In the genomic region with DNA sequence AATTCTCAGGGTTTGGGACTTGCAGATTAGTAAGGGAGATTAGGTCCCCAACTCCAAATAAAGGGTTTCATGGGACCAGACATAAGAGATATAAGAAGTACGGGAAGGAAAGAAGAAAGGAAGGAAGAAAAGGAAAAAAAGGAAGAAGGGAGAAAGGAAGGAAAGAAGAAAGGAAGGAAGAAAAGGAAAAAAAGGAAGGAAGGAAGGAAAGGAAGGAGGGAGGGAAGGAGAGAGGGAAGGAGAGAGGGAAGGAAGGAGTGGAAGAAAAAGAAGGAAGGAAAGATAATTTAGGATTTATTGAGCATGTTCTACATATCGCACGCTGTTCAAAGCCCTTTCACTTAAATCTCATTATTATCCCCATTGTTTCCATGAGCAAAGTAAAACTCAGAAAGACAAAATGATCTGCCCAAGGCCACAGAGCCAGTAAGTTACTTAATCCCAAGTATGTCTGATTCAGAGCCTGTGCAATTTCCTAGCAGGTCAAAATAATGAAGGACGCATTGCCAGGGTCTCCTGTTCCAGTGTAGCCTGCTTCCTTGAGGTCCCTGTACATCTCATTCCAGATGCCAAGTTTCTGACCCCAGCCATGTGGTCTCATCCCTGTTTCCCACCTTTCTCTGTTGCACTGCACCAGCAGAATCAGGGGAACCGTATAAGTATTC, we compare ENCODE assay signal across 13 cellular contexts. TPM values are rescaled to one million over a fixed set of nuclear protein-coding genes. Genes with fewer than 3 reads are reported as not detected.
A peak's percentile ranks its signal among the peaks of the same experiment; 100 is the strongest.
DNase-seq lines count a peak whose midpoint lies in the region; ATAC-seq and TF ChIP-seq lines count a peak whose summit lies in the region.
"Had no signal": no experiment of that assay in that cellular context is flagged by ENCODE, and none has a peak within 500 bp of the region (broad histone marks: within the 10 kb centered on the region; RNA-seq: fewer than 3 reads in every experiment).

No MANE protein-coding gene starts in this region.

- no peak overlapping the region for H3K23ac ChIP-seq in trophoblast cell (ENCODE audit: low read length)

- peaks cover 38% of the 10 kb centered on the region for H3K79me1 ChIP-seq in trophoblast cell (ENCODE audit: low read length)

- H3K9me3 ChIP-seq in BLaER1 treated with 17β-estradiol and CSF1 and Interleukin-3, amounts not matched to agents 10 nM and 100 nM (replicated peaks in 1 of 11) = no peaks in the 10 kb centered on the region
- H3K9me3 ChIP-seq in OCI-LY3 (ENCODE audit: insufficient read depth, low read length) (no peaks in the 10 kb centered on the region), trophoblast cell (ENCODE audit: insufficient read depth, low read depth, low read length) (no peaks in the 10 kb centered on the region)
- H3K9me3 ChIP-seq in effector memory CD4-positive, alpha-beta T cell (ENCODE audit: control insufficient read depth, low read length) = no peaks in the 10 kb centered on the region

- no peak overlapping the region for H3K4ac ChIP-seq in trophoblast cell (ENCODE audit: low read depth, low read length)

- no peak for DNase-seq in effector memory CD4-positive, alpha-beta T cell
- DNase-seq in trophoblast cell (no peak), NCI-H187 (lab: John Stamatoyannopoulos, UW) (no peak), midbrain (lab: John Stamatoyannopoulos, UW) (no peak), HuH-7 (ENCODE audit: low spot score) (no peak)
- DNase-seq: COR-L47; head of caudate nucleus; NCI-H2171 treated with DMSO at 0.1 percent for 48 hours; SIG-M5; stimulated activated naive CD4-positive, alpha-beta T cell treated with Interleukin-2 at 50 U/mL for 16 hours had no signal

- H3K4me2 ChIP-seq in BLaER1 treated with 17β-estradiol and CSF1 and Interleukin-3, amounts not matched to agents 10 nM and 100 nM = peak overlapping the region; percentile 48 to 99 (median 93)
- H3K4me2 ChIP-seq in OCI-LY3 (ENCODE audit: low read length) = peak overlapping the region; percentile 42; the same call in 1 of the 2 replicates
- no peak overlapping the region for H3K4me2 ChIP-seq in trophoblast cell (ENCODE audit: low read length)

- peaks cover 0 to 7% (median 5%) of the 10 kb centered on the region in 11 experiments; a peak in 9 of 22 replicates for H4K20me1 ChIP-seq in BLaER1 treated with 17β-estradiol and CSF1 and Interleukin-3, amounts not matched to agents 10 nM and 100 nM
- H4K20me1 ChIP-seq in OCI-LY3 (ENCODE audit: insufficient read depth, low read length) = no peaks in the 10 kb centered on the region

- no peak overlapping the region for H3K4me3 ChIP-seq in BLaER1 treated with 17β-estradiol and CSF1 and Interleukin-3, amounts not matched to agents 10 nM and 100 nM
- H3K4me3 ChIP-seq in OCI-LY3 (ENCODE audit: low read length) = no peak overlapping the region
- H3K4me3 ChIP-seq in effector memory CD4-positive, alpha-beta T cell (ENCODE audit: insufficient read depth, low read depth, low read length, poor library complexity, severe bottlenecking) = no peak overlapping the region
- H3K4me3 ChIP-seq in trophoblast cell (ENCODE audit: low read depth, low read length) = no peak overlapping the region

- no peak overlapping the region for H2BK120ac ChIP-seq in trophoblast cell (ENCODE audit: insufficient read depth, low read length, poor library complexity)

- H4K12ac ChIP-seq in trophoblast cell (ENCODE audit: low read depth, low read length) = no peak overlapping the region

- peak overlapping the region; percentile 26 for H4K91ac ChIP-seq in trophoblast cell (ENCODE audit: low read depth, low read length)

- no peak for TF ChIP-seq CTCF in OCI-LY3 (IDR thresholded peaks at IDR 0.05; ENCODE audit: low read depth, low read length)

- no peak overlapping the region for H2BK5ac ChIP-seq in trophoblast cell (ENCODE audit: low read depth, low read length, poor library complexity)

- H3K4me1 ChIP-seq in BLaER1 treated with 17β-estradiol and CSF1 and Interleukin-3, amounts not matched to agents 10 nM and 100 nM = peaks cover 54 to 81% (median 68%) of the 10 kb centered on the region in 10 experiments
- H3K4me1 ChIP-seq in OCI-LY3 (ENCODE audit: low read length) (peaks cover 60% of the 10 kb centered on the region), trophoblast cell (ENCODE audit: control insufficient read depth in 1 of 2, insufficient read depth in 2 of 2, low read length in 2 of 2) (peaks cover 28 to 33% of the 10 kb centered on the region in 2 experiments)
- peaks cover 63% of the 10 kb centered on the region for H3K4me1 ChIP-seq in effector memory CD4-positive, alpha-beta T cell (ENCODE audit: control insufficient read depth, insufficient read depth, low read length, poor library complexity, severe bottlenecking)

- H2AFZ ChIP-seq in OCI-LY3 (ENCODE audit: low read depth, low read length) (no peak overlapping the region), trophoblast cell (ENCODE audit: insufficient read depth, low read length, poor library complexity) (no peak overlapping the region)

- H3K79me2 ChIP-seq in OCI-LY3 (ENCODE audit: low read length) = peaks cover 21% of the 10 kb centered on the region
- H3K79me2 ChIP-seq in trophoblast cell (ENCODE audit: control insufficient read depth, insufficient read depth, low read length, poor library complexity) = peaks cover 20% of the 10 kb centered on the region

- H2BK12ac ChIP-seq in trophoblast cell (ENCODE audit: low read length) = no peak overlapping the region

- no peak overlapping the region for H2AK5ac ChIP-seq in trophoblast cell (ENCODE audit: low read length)

- H3K18ac ChIP-seq in trophoblast cell (ENCODE audit: low read length) = no peak overlapping the region

- no peak overlapping the region for H3K14ac ChIP-seq in trophoblast cell (ENCODE audit: low read length)

- peak overlapping the region in 1 of 11 experiments; percentile 30; a peak in 1 of 22 replicates for H3K27ac ChIP-seq in BLaER1 treated with 17β-estradiol and CSF1 and Interleukin-3, amounts not matched to agents 10 nM and 100 nM
- H3K27ac ChIP-seq in OCI-LY3 (ENCODE audit: low read length) (no peak overlapping the region), trophoblast cell (ENCODE audit: low read depth, low read length) (no peak overlapping the region)
- peak overlapping the region; percentile 70 for H3K27ac ChIP-seq in effector memory CD4-positive, alpha-beta T cell (ENCODE audit: insufficient read depth, low read length, poor library complexity, severe bottlenecking)

- WGBS in trophoblast cell (ENCODE audit: extremely low coverage, insufficient coverage, insufficient read length) = 100% methylated on average over 1 of the region's 5 CpGs

- 0 out of 22 replicates have a peak, but pooled peaks cover 0 to under 1% (median 0%) of the 10 kb centered on the region in 11 experiments for H3K36me3 ChIP-seq in BLaER1 treated with 17β-estradiol and CSF1 and Interleukin-3, amounts not matched to agents 10 nM and 100 nM
- H3K36me3 ChIP-seq in OCI-LY3 (replicated peaks; ENCODE audit: low read depth, low read length) (no peaks in the 10 kb centered on the region), trophoblast cell (ENCODE audit: control insufficient read depth in 1 of 2, insufficient read depth in 2 of 2, low read length in 2 of 2) (no peaks in the 10 kb centered on the region)
- H3K36me3 ChIP-seq in effector memory CD4-positive, alpha-beta T cell (ENCODE audit: control insufficient read depth, insufficient read depth, low read length) = no peaks in the 10 kb centered on the region

- ATAC-seq in HG03520 (IDR thresholded peaks at IDR 0.05; ENCODE audit: unreplicated experiment) = no peak

- H3K27me3 ChIP-seq in BLaER1 treated with 17β-estradiol and CSF1 and Interleukin-3, amounts not matched to agents 10 nM and 100 nM = no peaks in the 10 kb centered on the region
- H3K27me3 ChIP-seq in OCI-LY3 (ENCODE audit: low read depth, low read length) (no peaks in the 10 kb centered on the region), trophoblast cell (ENCODE audit: insufficient read depth, low read length) (no peaks in the 10 kb centered on the region)
- no peaks in the 10 kb centered on the region for H3K27me3 ChIP-seq in effector memory CD4-positive, alpha-beta T cell (replicated peaks; ENCODE audit: control insufficient read depth, insufficient read depth, low read length, poor library complexity, severe bottlenecking)

- H4K8ac ChIP-seq in trophoblast cell (ENCODE audit: low read depth, low read length) = no peak overlapping the region

- no peak overlapping the region for H3K9ac ChIP-seq in BLaER1 treated with 17β-estradiol and CSF1 and Interleukin-3, amounts not matched to agents 10 nM and 100 nM
- H3K9ac ChIP-seq in OCI-LY3 (ENCODE audit: low read length) (no peak overlapping the region), trophoblast cell (ENCODE audit: low read length) (no peak overlapping the region)

RNA-seq across cellular contexts. Expression of a gene that starts 3.9 kb away (rescaled TPM):
- polyA plus RNA-seq in trophoblast cell (2013) = 47.8 and 51.3 TPM in 2 replicates

RNA-seq across cellular contexts. Expression of a gene that starts 50.5 kb away (rescaled TPM):
- 4.7 and 4.8 TPM in 2 replicates for polyA plus RNA-seq in trophoblast cell (2013)
